ENCODE assay signal across 1 cellular context in genomic region chr12:17928708-17929366, GRCh38.
TF ChIP-seq lines count a peak whose summit lies in the region.

No MANE protein-coding gene starts in this region.

TF ChIP-seq in HepG2, 621 proteins besides CTCF, POLR2A, EP300 and RAD21 (continued from another document):
- TF ChIP-seq ARID3A (IDR thresholded peaks at IDR 0.05; ENCODE audit: low read depth, low read length) (peak; percentile 80), FOSL2 (CRISPR knock-in tag; IDR thresholded peaks at IDR 0.05) (peak; percentile 75), ZNF570 (CRISPR knock-in tag; IDR thresholded peaks at IDR 0.05; ENCODE audit: borderline replicate concordance) (no peak), RERE (CRISPR knock-in tag; IDR thresholded peaks at IDR 0.05; ENCODE audit: low read depth) (no peak), FOSL1 (CRISPR knock-in tag; IDR thresholded peaks at IDR 0.05; ENCODE audit: borderline replicate concordance) (0 out of 2 replicates have a peak, but pooled peaks have one; percentile 40), SPEN (CRISPR knock-in tag; IDR thresholded peaks at IDR 0.05; ENCODE audit: low read depth) (no peak)
TF ChIP-seq in HepG2: peak in this region for 5.
